In genomic region chr11:63876616-63877015, GRCh38 we compare ENCODE assay signal across 17 cellular contexts. TPM values are rescaled to one million over a fixed set of nuclear protein-coding genes. Genes with fewer than 3 reads are reported as not detected.
A peak's percentile ranks its signal among the peaks of the same experiment; 100 is the strongest.
DNase-seq lines count a peak whose midpoint lies in the region; ATAC-seq, FAIRE-seq and TF ChIP-seq lines count a peak whose summit lies in the region.
"Had no signal": no experiment of that assay in that cellular context is flagged by ENCODE, and none has a peak within 500 bp of the region (broad histone marks: within the 10 kb centered on the region; RNA-seq: fewer than 3 reads in every experiment).

No MANE protein-coding gene starts in this region.

- H3K27me3 ChIP-seq in CD8-positive, alpha-beta T cell (ENCODE audit: insufficient read depth, low read length), result no peaks in the 10 kb centered on the region
- no peaks in the 10 kb centered on the region for H3K27me3 ChIP-seq in HCT116 (ENCODE audit: insufficient read depth, low read length)
- no peaks in the 10 kb centered on the region for H3K27me3 ChIP-seq in K562 (ENCODE audit: control insufficient read depth in 2 of 2, insufficient read depth in 2 of 2, low read length in 2 of 2)
- no peaks in the 10 kb centered on the region for H3K27me3 ChIP-seq in layer of hippocampus (ENCODE audit: control insufficient read depth, insufficient read depth, low read length)

- TF ChIP-seq CTCF in CD8-positive, alpha-beta T cell (IDR thresholded peaks at IDR 0.05), result no peak
- TF ChIP-seq CTCF in HCT116 (IDR thresholded peaks at IDR 0.05 in 2 of 3, conservative IDR thresholded peaks at IDR 0.05 in 1 of 3; ENCODE audit: borderline replicate concordance in 1 of 3, insufficient read depth in 1 of 3, low read depth in 2 of 3, low read length in 2 of 3) (no peak), K562 (IDR thresholded peaks at IDR 0.05 in 2 of 3, conservative IDR thresholded peaks at IDR 0.05 in 1 of 3; ENCODE audit: insufficient read depth in 2 of 3, low read depth in 1 of 3, low read length in 3 of 3) (no peak)

- H3K9me3 Mint-ChIP-seq in CD8-positive, alpha-beta T cell, result no peaks in the 10 kb centered on the region
- H3K9me3 Mint-ChIP-seq: CD14-positive monocyte; CD8-positive, alpha-beta memory T cell; HFFc6 had no signal

- peaks cover 5% of the 10 kb centered on the region for H3K36me3 ChIP-seq in CD8-positive, alpha-beta T cell (ENCODE audit: insufficient read depth, low read length)
- H3K36me3 ChIP-seq in HCT116 (ENCODE audit: control insufficient read depth in 1 of 2, insufficient read depth in 2 of 2, low read length in 2 of 2), result 0 out of 4 replicates have a peak, but pooled peaks cover 0 to 5% of the 10 kb centered on the region in 2 experiments
- peaks cover 24% of the 10 kb centered on the region; the same call in 2 of the 3 replicates for H3K36me3 ChIP-seq in K562 (ENCODE audit: control insufficient read depth, insufficient read depth, low read length)
- H3K36me3 ChIP-seq: HAP-1 had no signal

- TSS peak; percentile 37 for BruUV-seq in HCT116 (replicated peaks; lab: Mats Ljungman, UMichigan)
- BruUV-seq in K562 (replicated peaks; lab: Mats Ljungman, UMichigan), result TSS peak; percentile 57

- H3K9ac ChIP-seq in HCT116 (ENCODE audit: low read length) (no peak overlapping the region), K562 (ENCODE audit: insufficient read depth in 1 of 2, low read depth in 2 of 2, low read length in 2 of 2) (no peak overlapping the region)

- no peak overlapping the region for H2AFZ ChIP-seq in HCT116 (ENCODE audit: low read depth, low read length, poor library complexity, severe bottlenecking)
- H2AFZ ChIP-seq in K562 (ENCODE audit: low read depth, low read length), result no peak overlapping the region

- FAIRE-seq in K562 (lab: Jason Lieb, UNC), result no peak
- FAIRE-seq: A549, GM19239 had no signal

- peaks cover 75% of the 10 kb centered on the region for H3K4me1 ChIP-seq in CD8-positive, alpha-beta T cell (ENCODE audit: insufficient read depth, low read length)
- H3K4me1 ChIP-seq in HCT116 (ENCODE audit: control insufficient read depth in 1 of 2, insufficient read depth in 2 of 2, low read length in 2 of 2), result peaks cover 7 to 10% of the 10 kb centered on the region in 2 experiments
- peaks cover 39 to 45% of the 10 kb centered on the region in 2 experiments for H3K4me1 ChIP-seq in K562 (replicated peaks in 1 of 2; ENCODE audit: control insufficient read depth in 2 of 2, insufficient read depth in 2 of 2, low read length in 2 of 2)
- H3K4me1 ChIP-seq: HAP-1 had no signal

- intact Hi-C loops in CD8-positive, alpha-beta T cell (cut with DNase I, micrococcal nuclease), result no loop called here
- intact Hi-C loops in HCT116 (cut with micrococcal nuclease), result no loop called here
- intact Hi-C loops in K562 (cut with micrococcal nuclease), result no loop called here

- H4K20me1 ChIP-seq in HCT116 (ENCODE audit: insufficient read depth) (peaks cover 5% of the 10 kb centered on the region; the same call in 1 of the 2 replicates), K562 (replicated peaks; ENCODE audit: control insufficient read depth, insufficient read depth, low read length) (peaks cover 14% of the 10 kb centered on the region; the same call in 1 of the 2 replicates)

- TF ChIP-seq POLR2A in HCT116 (IDR thresholded peaks at IDR 0.05; ENCODE audit: borderline replicate concordance, extremely low read depth, insufficient read depth, insufficient read length) (no peak), K562 (conservative IDR thresholded peaks at IDR 0.05) (no peak)

- POLR2A ChIA-PET in CD8-positive, alpha-beta T cell (lab: Charles Lee), result interaction anchor here (1.4 kb wide), 1 partner anchor 10 kb away, joined by 4 read pairs; no protein-coding TSS in a partner anchor
- POLR2A ChIA-PET in HCT116 (lab: Charles Lee) (no interaction called here), K562 (lab: Yijun Ruan, JAX) (interaction anchor here (0.6 to 1.8 kb wide), 6 partner anchors 9 to 189 kb away, joined by 3 to 9 read pairs (median 4); partner anchors contain the start of gene MARK2)

- no peaks in the 10 kb centered on the region for H3K9me3 ChIP-seq in CD8-positive, alpha-beta T cell (ENCODE audit: low read length)
- H3K9me3 ChIP-seq in HCT116 (ENCODE audit: control insufficient read depth in 1 of 2, insufficient read depth in 1 of 2, low read depth in 1 of 2, low read length in 2 of 2), result no peaks in the 10 kb centered on the region
- H3K9me3 ChIP-seq in K562 (replicated peaks; ENCODE audit: control insufficient read depth, insufficient read depth, low read depth, low read length), result no peaks in the 10 kb centered on the region
- H3K9me3 ChIP-seq: A549, Caco-2, HAP-1 had no signal

- CTCF ChIA-PET in CD8-positive, alpha-beta T cell (lab: Charles Lee), result interaction anchor here (1.2 to 2.2 kb wide), 6 partner anchors 29 to 123 kb away, joined by 3 to 7 read pairs (median 4); no protein-coding TSS in a partner anchor
- CTCF ChIA-PET in HCT116 (lab: Charles Lee), result no interaction called here
- CTCF ChIA-PET in K562 (lab: Yijun Ruan, JAX; ENCODE audit: low intra/inter-chr PET ratio), result no interaction called here

- H3K4me3 ChIP-seq in CD8-positive, alpha-beta T cell (ENCODE audit: low read depth, low read length), result no peak overlapping the region
- no peak overlapping the region for H3K4me3 ChIP-seq in HCT116 (replicated peaks in 1 of 2; ENCODE audit: low read depth in 1 of 2, low read length in 2 of 2)
- H3K4me3 ChIP-seq in K562, result no peak overlapping the region
- H3K4me3 ChIP-seq: A549, HAP-1 had no signal

- no peak overlapping the region for H3K27ac ChIP-seq in CD8-positive, alpha-beta T cell (ENCODE audit: low read depth, low read length)
- no peak overlapping the region for H3K27ac ChIP-seq in HCT116 (ENCODE audit: low read depth, low read length)
- H3K27ac ChIP-seq in K562 (ENCODE audit: extremely low read depth, low read depth, low read length), result no peak overlapping the region
- H3K27ac ChIP-seq in layer of hippocampus (ENCODE audit: low read depth, low read length), result peak overlapping the region; percentile 8
- H3K27ac ChIP-seq: A549 had no signal

- H3K79me2 ChIP-seq in HCT116 (ENCODE audit: insufficient read depth, low read length) (peaks cover 83% of the 10 kb centered on the region), K562 (ENCODE audit: control insufficient read depth, insufficient read depth, low read length) (peaks cover 78% of the 10 kb centered on the region)

- H3K4me3 Mint-ChIP-seq in CD8-positive, alpha-beta T cell, result no peak overlapping the region
- H3K4me3 Mint-ChIP-seq: CD14-positive monocyte; CD8-positive, alpha-beta memory T cell; HFFc6 had no signal

- TF ChIP-seq EP300 in K562 (IDR thresholded peaks at IDR 0.05; ENCODE audit: low read length), result no peak

- no peaks in the 10 kb centered on the region for H3K27me3 Mint-ChIP-seq in CD8-positive, alpha-beta T cell (ENCODE audit: low read depth)

- H3K27ac Mint-ChIP-seq in CD8-positive, alpha-beta T cell, result peak overlapping the region; percentile 18
- H3K27ac Mint-ChIP-seq: HFFc6 had no signal

- TF ChIP-seq RAD21 in HCT116 (IDR thresholded peaks at IDR 0.05; ENCODE audit: low read depth) (no peak), K562 (CRISPR knock-in tag; conservative IDR thresholded peaks at IDR 0.05 in 1 of 2, IDR thresholded peaks at IDR 0.05 in 1 of 2) (no peak)

- in situ Hi-C loops in K562 (cut with MboI), result no loop called here

- H3K9me1 ChIP-seq in K562 (ENCODE audit: control insufficient read depth, insufficient read depth, low read length), result no peaks in the 10 kb centered on the region

- no peak for DNase-seq in CD8-positive, alpha-beta T cell
- DNase-seq in HCT116 (ENCODE audit: low read depth, low spot score) (no peak), K562 (ENCODE audit: extremely low read depth in 1 of 4, low spot score in 3 of 4) (no peak), NCI-H748 (lab: John Stamatoyannopoulos, UW; ENCODE audit: unreplicated experiment) (no peak), Ammon's horn (ENCODE audit: low spot score) (no peak)
- DNase-seq: Caco-2; CD8-positive, alpha-beta memory T cell; DND-41; GDM1; GOT3; HFFc6 had no signal

- peaks cover 83% of the 10 kb centered on the region for H3K4me1 Mint-ChIP-seq in CD8-positive, alpha-beta T cell (ENCODE audit: low read depth)

- no peak overlapping the region for H3K4me2 ChIP-seq in HCT116 (ENCODE audit: low read length)
- H3K4me2 ChIP-seq in K562 (ENCODE audit: insufficient read depth, low read length), result no peak overlapping the region
- H3K4me2 ChIP-seq: A549 had no signal

- H3K9me2 ChIP-seq in HCT116 (ENCODE audit: insufficient read depth), result no peaks in the 10 kb centered on the region

- RAD21 ChIA-PET in HCT116 (lab: Charles Lee; ENCODE audit: low non-redundant PET in 1 of 2, low total read pairs in 2 of 2, uncharacterized antibody in 2 of 2, unreplicated experiment in 2 of 2), result no interaction called here

- peaks cover 34% of the 10 kb centered on the region for H3K36me3 Mint-ChIP-seq in CD8-positive, alpha-beta T cell

- 80% methylated on average over 6 of the region's 6 CpGs for WGBS in K562 (ENCODE audit: insufficient coverage, low coverage, missing lambda C conversion rate)

- no peak for ATAC-seq in CD8-positive, alpha-beta T cell
- ATAC-seq in HCT116, result no peak
- no peak for ATAC-seq in K562
- ATAC-seq in HG03442 (IDR thresholded peaks at IDR 0.05; ENCODE audit: unreplicated experiment), result no peak
- ATAC-seq: A549 had no signal

RNA-seq across cellular contexts. Expression of gene MARK2, which starts 37.7 kb away (rescaled TPM):
- total RNA-seq in CD8-positive, alpha-beta T cell, result 10 to 100 TPM; 16.9 to 19.1 TPM
- total RNA-seq in HCT116 (2021; ENCODE audit: unreplicated experiment) (39.8 TPM), K562 (2014; rRNA removed) (17.8 and 25.4 TPM in 2 replicates), K562 (2014; rRNA removed; fragmentation: Illumina TruSeq; extraction: Trizol) (12.1 and 13.8 TPM in 2 replicates), K562 (2015; rRNA removed; fragmentation: Illumina TruSeq; extraction: Trizol) (15.1 and 17.4 TPM in 2 replicates), K562 (2021) (36.3 and 43.5 TPM in 2 replicates)
- polyA plus RNA-seq in HCT116 (2012), result 22.8 and 26.2 TPM in 2 replicates
- 57.5 and 86.5 TPM in 2 replicates for total RNA-seq in K562 (2011; cell fraction: chromatin; rRNA removed; ENCODE audit: low replicate concordance)
- 42.0 and 48.9 TPM in 2 replicates for total RNA-seq in K562 (2011; cell fraction: nucleolus; rRNA removed)
- 51.4 and 63.0 TPM in 2 replicates for total RNA-seq in K562 (2011; cell fraction: nucleoplasm; rRNA removed)
- polyA plus RNA-seq in K562 (2011; rRNA removed) (13.8 and 18.5 TPM in 2 replicates), K562 (2014; fragmentation: Illumina TruSeq; extraction: Trizol) (25.4 and 27.5 TPM in 2 replicates), K562 (2014; fragmentation: Nextera tagmentation; extraction: Ambion mirVana) (under 1 TPM; 0.32 to 0.45 TPM), K562 (2014; rRNA removed) (20.9 and 23.0 TPM in 2 replicates)
- 13.0 and 20.1 TPM in 2 replicates for polyA plus RNA-seq in K562 (2011; cell fraction: cytosol; rRNA removed)
- polyA plus RNA-seq in K562 (2011; cell fraction: nucleus; rRNA removed), result 19.9 and 32.0 TPM in 2 replicates
- polyA plus RNA-seq in K562 (2012), result 22.5 and 23.3 TPM in 2 replicates
- polyA minus RNA-seq in K562 (2011; rRNA and poly(A)+ RNA removed), result 18.7 and 19.8 TPM in 2 replicates
- 24.5 TPM in 2 replicates for polyA minus RNA-seq in K562 (2011; cell fraction: cytosol; rRNA and poly(A)+ RNA removed)
- 13.2 and 17.1 TPM in 2 replicates for polyA minus RNA-seq in K562 (2011; cell fraction: nucleus; rRNA and poly(A)+ RNA removed)

RNA-seq across cellular contexts. Expression of gene RCOR2, which starts 40.3 kb away (rescaled TPM):
- not detected for total RNA-seq in CD8-positive, alpha-beta T cell
- total RNA-seq in HCT116 (2021; ENCODE audit: unreplicated experiment) (10.8 TPM), K562 (2014; rRNA removed) (3.6 and 3.7 TPM in 2 replicates), K562 (2014; rRNA removed; fragmentation: Illumina TruSeq; extraction: Trizol) (0.83 and 1.4 TPM in 2 replicates), K562 (2015; rRNA removed; fragmentation: Illumina TruSeq; extraction: Trizol) (2.2 and 2.4 TPM in 2 replicates), K562 (2021) (5.3 and 6.5 TPM in 2 replicates)
- 13.7 and 14.7 TPM in 2 replicates for polyA plus RNA-seq in HCT116 (2012)
- 3.6 and 8.3 TPM in 2 replicates for total RNA-seq in K562 (2011; cell fraction: chromatin; rRNA removed; ENCODE audit: low replicate concordance)
- total RNA-seq in K562 (2011; cell fraction: nucleolus; rRNA removed), result 7.8 and 8.3 TPM in 2 replicates
- total RNA-seq in K562 (2011; cell fraction: nucleoplasm; rRNA removed), result 2.8 and 3.3 TPM in 2 replicates
- polyA plus RNA-seq in K562 (2011; rRNA removed) (2.0 and 4.0 TPM in 2 replicates), K562 (2014; fragmentation: Illumina TruSeq; extraction: Trizol) (2.6 and 3.4 TPM in 2 replicates), K562 (2014; fragmentation: Nextera tagmentation; extraction: Ambion mirVana) (under 1 TPM in 1 of 2 experiments, not detected in 1; 0.04 TPM), K562 (2014; rRNA removed) (2.8 and 4.2 TPM in 2 replicates)
- polyA plus RNA-seq in K562 (2011; cell fraction: cytosol; rRNA removed), result 1.9 and 2.8 TPM in 2 replicates
- polyA plus RNA-seq in K562 (2011; cell fraction: nucleus; rRNA removed), result 8.3 and 8.7 TPM in 2 replicates
- polyA plus RNA-seq in K562 (2012), result 2.8 and 3.3 TPM in 2 replicates
- 1.6 and 2.9 TPM in 2 replicates for polyA minus RNA-seq in K562 (2011; rRNA and poly(A)+ RNA removed)
- 2.0 and 4.6 TPM in 2 replicates for polyA minus RNA-seq in K562 (2011; cell fraction: cytosol; rRNA and poly(A)+ RNA removed)
- 1.9 and 2.6 TPM in 2 replicates for polyA minus RNA-seq in K562 (2011; cell fraction: nucleus; rRNA and poly(A)+ RNA removed)
- polyA plus RNA-seq: CD14-positive monocyte; CD8-positive, alpha-beta memory T cell had no signal
